ENCODE assay signal across 8 cellular contexts in the genomic region with DNA sequence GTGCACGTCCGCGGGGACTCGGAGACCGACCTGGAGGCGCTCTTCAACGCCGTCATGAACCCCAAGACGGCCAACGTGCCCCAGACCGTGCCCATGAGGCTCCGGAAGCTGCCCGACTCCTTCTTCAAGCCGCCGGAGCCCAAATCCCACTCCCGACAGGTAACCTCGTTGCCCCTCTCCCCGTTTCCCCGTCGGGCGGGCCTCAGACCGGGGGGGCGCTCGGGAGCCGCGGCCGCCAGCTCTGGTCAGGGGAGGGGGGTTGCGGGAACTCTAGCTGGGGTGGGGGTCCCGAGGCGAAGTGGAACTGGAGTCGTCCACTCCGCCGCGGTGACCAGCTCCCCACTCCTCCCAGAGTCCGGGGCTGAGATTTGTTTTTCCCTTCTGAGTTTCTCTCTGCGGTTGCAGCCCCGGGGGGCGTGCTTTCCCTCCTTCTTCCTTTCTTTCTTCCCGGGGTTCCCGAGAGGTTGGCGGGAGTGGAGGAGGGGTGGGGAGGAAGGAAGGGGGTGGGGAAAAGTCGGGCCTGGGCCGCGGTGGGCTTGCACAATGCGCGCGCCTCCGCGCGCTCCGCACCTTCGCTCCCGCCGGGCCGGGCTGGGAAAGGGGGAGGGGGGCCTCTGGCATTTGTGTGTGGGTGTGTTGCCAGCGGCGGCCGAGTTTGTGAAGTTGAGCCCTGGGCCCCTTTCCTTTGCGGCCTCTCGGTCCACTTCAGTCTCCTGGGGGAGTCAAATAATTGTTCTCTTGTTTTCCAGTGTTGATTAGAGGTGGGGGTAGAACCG. TPM values are rescaled to one million over a fixed set of nuclear protein-coding genes. Genes with fewer than 3 reads are reported as not detected.
DNase-seq lines count a peak whose midpoint lies in the region; ATAC-seq and TF ChIP-seq lines count a peak whose summit lies in the region.

No MANE protein-coding gene starts in this region.

- ATAC-seq in GM21447 (IDR thresholded peaks at IDR 0.05; ENCODE audit: unreplicated experiment) (peak; percentile 13), HG02970 (IDR thresholded peaks at IDR 0.05; ENCODE audit: low FRiP score, unreplicated experiment) (no peak)

- H3K36me3 ChIP-seq in A673 (ENCODE audit: insufficient read depth, low read length, poor library complexity, severe bottlenecking) (peaks cover 12% of the 10 kb centered on the region), thymus (ENCODE audit: control insufficient read depth, insufficient read depth) (no peaks in the 10 kb centered on the region)

- H3K9me3 ChIP-seq in A673 (ENCODE audit: low read depth, low read length, poor library complexity, severe bottlenecking) (no peaks in the 10 kb centered on the region), thymus (ENCODE audit: control insufficient read depth) (no peaks in the 10 kb centered on the region)

- CTCF ChIA-PET in A673 (lab: Charles Lee), result interaction anchor here (0.7 kb wide), 1 partner anchor 37 kb away, joined by 4 read pairs; no protein-coding TSS in a partner anchor

- peak overlapping the region; percentile 85 for H3K4me3 ChIP-seq in A673 (ENCODE audit: low read depth, low read length, poor library complexity, severe bottlenecking)
- H3K4me3 ChIP-seq in thymus (ENCODE audit: low read length), result peak overlapping the region; percentile 61

- no peak overlapping the region for H3K27ac Mint-ChIP-seq in T-helper 2 cell treated with Interferon-gamma antibody and Interleukin-4, amounts not matched to agents 5 μg/mL and 100 μg/mL, for 36 hours
- H3K27ac Mint-ChIP-seq in endothelial cell (ENCODE audit: unreplicated experiment), result peak overlapping the region; percentile 93

- intact Hi-C loops in A673 (cut with micrococcal nuclease; ENCODE audit: unreplicated experiment), result loop anchor here (2.0 to 10.0 kb wide), 4 partner anchors 76 to 236 kb away; a partner anchor contains a TSS

- H3K4me1 Mint-ChIP-seq in T-helper 2 cell treated with Interferon-gamma antibody and Interleukin-4, amounts not matched to agents 5 μg/mL and 100 μg/mL, for 36 hours (ENCODE audit: low read depth), result peaks cover 12% of the 10 kb centered on the region
- H3K4me1 Mint-ChIP-seq in endothelial cell (ENCODE audit: unreplicated experiment), result peaks cover 23% of the 10 kb centered on the region

- TF ChIP-seq CTCF in A673 (conservative IDR thresholded peaks at IDR 0.05; ENCODE audit: low read depth, low read length) (peak; percentile 48), endothelial cell (IDR thresholded peaks at IDR 0.05; ENCODE audit: unreplicated experiment) (no peak)

- H3K9me3 Mint-ChIP-seq in T-helper 2 cell treated with Interferon-gamma antibody and Interleukin-4, amounts not matched to agents 5 μg/mL and 100 μg/mL, for 36 hours, result no peaks in the 10 kb centered on the region
- H3K9me3 Mint-ChIP-seq in endothelial cell (ENCODE audit: unreplicated experiment), result no peaks in the 10 kb centered on the region

- POLR2A ChIA-PET in A673 (lab: Charles Lee; ENCODE audit: low non-redundant PET), result interaction anchor here (0.6 kb wide), 1 partner anchor 78 kb away, joined by 5 read pairs; no protein-coding TSS in a partner anchor

- peak; percentile 96 for DNase-seq in A673 (ENCODE audit: low spot score)
- DNase-seq in T-helper 2 cell treated with Interferon-gamma antibody and Interleukin-4, amounts not matched to agents 5 μg/mL and 100 μg/mL, for 36 hours (ENCODE audit: low spot score), result no peak
- DNase-seq in endothelial cell (ENCODE audit: low spot score), result peak; percentile 89
- DNase-seq in medulla oblongata (ENCODE audit: extremely low spot score), result peak; percentile 23
- no peak for DNase-seq in cerebellum (ENCODE audit: low spot score)

- WGBS in thymus, result 6% methylated on average over 61 of the region's 61 CpGs

- H3K27ac ChIP-seq in A673 (ENCODE audit: low read depth, low read length, poor library complexity, severe bottlenecking), result peak overlapping the region; percentile 97
- peak overlapping the region; percentile 88 for H3K27ac ChIP-seq in thymus (ENCODE audit: low read depth)

- peaks cover 65% of the 10 kb centered on the region for H3K27me3 Mint-ChIP-seq in T-helper 2 cell treated with Interferon-gamma antibody and Interleukin-4, amounts not matched to agents 5 μg/mL and 100 μg/mL, for 36 hours (ENCODE audit: low read depth)
- H3K27me3 Mint-ChIP-seq in endothelial cell (ENCODE audit: unreplicated experiment), result peaks cover 11% of the 10 kb centered on the region

- H3K27me3 ChIP-seq in A673 (replicated peaks; ENCODE audit: insufficient read depth, low read depth, low read length, poor library complexity) (no peaks in the 10 kb centered on the region), thymus (ENCODE audit: control insufficient read depth, insufficient read depth) (peaks cover 36% of the 10 kb centered on the region)

- peak overlapping the region; percentile 79 for H3K4me3 Mint-ChIP-seq in T-helper 2 cell treated with Interferon-gamma antibody and Interleukin-4, amounts not matched to agents 5 μg/mL and 100 μg/mL, for 36 hours
- peak overlapping the region; percentile 97 for H3K4me3 Mint-ChIP-seq in endothelial cell (ENCODE audit: unreplicated experiment)

- peaks cover 2% of the 10 kb centered on the region for H3K36me3 Mint-ChIP-seq in T-helper 2 cell treated with Interferon-gamma antibody and Interleukin-4, amounts not matched to agents 5 μg/mL and 100 μg/mL, for 36 hours (ENCODE audit: low read depth)
- H3K36me3 Mint-ChIP-seq in endothelial cell (ENCODE audit: low read depth, unreplicated experiment), result peaks cover 18% of the 10 kb centered on the region

- BruUV-seq in A673 (replicated peaks; lab: Mats Ljungman, UMichigan), result TSS peak; percentile 48

- H3K4me1 ChIP-seq in A673 (ENCODE audit: insufficient read depth, low read length, poor library complexity, severe bottlenecking) (peaks cover 46% of the 10 kb centered on the region), thymus (ENCODE audit: control insufficient read depth, insufficient read depth, low read length) (peaks cover 7% of the 10 kb centered on the region)

RNA-seq across cellular contexts. Expression of a gene that starts 1.0 kb away (rescaled TPM):
- total RNA-seq in A673 (2021) (124 and 134 TPM in 2 replicates), endothelial cell (ENCODE audit: unreplicated experiment) (158 TPM), cerebellum (41.6 TPM)
- 27.9 TPM for polyA plus RNA-seq in thymus

Comparison
In these comparisons a context has a peak if more than half of its experiments do, and no peak if none do; other contexts are left out.
1. DNase-seq: peak in A673 (single experiment), endothelial cell (single experiment) and medulla oblongata (single experiment); none in T-helper 2 cell treated with Interferon-gamma antibody and Interleukin-4, amounts not matched to agents 5 μg/mL and 100 μg/mL, for 36 hours (single experiment) and cerebellum (single experiment).